Comparison of ENCODE assay signal across 20 cellular contexts in the genomic region with DNA sequence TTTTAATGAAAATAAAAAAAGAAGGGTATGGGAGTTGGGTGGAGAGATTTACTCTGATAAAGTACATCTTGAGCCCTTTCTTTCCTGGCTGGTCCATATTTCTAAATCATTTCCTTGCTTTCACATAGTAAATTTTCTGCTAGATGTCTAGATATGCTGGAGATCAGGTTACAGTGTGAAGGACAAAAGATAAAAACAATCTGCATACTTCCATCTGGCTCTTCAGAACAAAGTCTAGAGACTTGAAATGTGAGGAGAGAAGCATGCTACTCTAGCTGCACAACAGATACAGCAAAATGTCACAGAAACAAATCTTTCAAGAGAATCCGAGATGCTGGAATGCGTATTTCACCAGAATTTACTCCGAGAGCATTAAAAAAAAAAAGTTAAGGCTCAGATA. TPM values are rescaled to one million over a fixed set of nuclear protein-coding genes. Genes with fewer than 3 reads are reported as not detected.
DNase-seq lines count a peak whose midpoint lies in the region; ATAC-seq and TF ChIP-seq lines count a peak whose summit lies in the region.
"Had no signal": no experiment of that assay in that cellular context is flagged by ENCODE, and none has a peak within 500 bp of the region (broad histone marks: within the 10 kb centered on the region; RNA-seq: fewer than 3 reads in every experiment).

No MANE protein-coding gene starts in this region.

- H3K4me3 Mint-ChIP-seq in HFFc6: peak overlapping the region; percentile 85
- H3K4me3 Mint-ChIP-seq: dendritic cell treated with granulocyte-macrophage colony-stimulating factor and Interleukin-4, amounts not matched to agents 40 ng/mL and 50 ng/mL, for 4 days; naive thymus-derived CD8-positive, alpha-beta T cell had no signal

- H3F3A ChIP-seq in OCI-LY1 (ENCODE audit: insufficient read depth, low read length): 0 out of 2 replicates have a peak, but pooled peaks cover 5% of the 10 kb centered on the region

- no peak for ATAC-seq in HG02973 (IDR thresholded peaks at IDR 0.05; ENCODE audit: unreplicated experiment)
- ATAC-seq: HCT116; naive thymus-derived CD8-positive, alpha-beta T cell; stimulated activated naive B cell treated with anti-CD40 and anti-IgM and Interleukin-4, amounts not matched to agents 10 μg/mL and 1 μg/mL and 100 μg/mL, for 72 hours had no signal

- DNase-seq in HFFc6: no peak
- peak; percentile 32 for DNase-seq in dedifferentiated amniotic fluid mesenchymal stem cell (ENCODE audit: extremely low spot score)
- DNase-seq in osteoblast (ENCODE audit: insufficient read length, low spot score, missing footprints): no peak
- no peak for DNase-seq in activated T-cell treated with anti-CD3 and anti-CD28 coated beads, Interleukin-2, amount 50 U/mL, for 1 hour
- no peak for DNase-seq in NCI-H510A (lab: John Stamatoyannopoulos, UW)
- DNase-seq in NCI-H510A treated with DMSO at 0.1 percent for 48 hours (lab: John Stamatoyannopoulos, UW): no peak
- DNase-seq: activated CD4-positive, alpha-beta T cell treated with anti-CD3 and anti-CD28 coated beads for 48 hours; activated CD8-positive, alpha-beta memory T cell treated with anti-CD3 and anti-CD28 coated beads, Interleukin-2, amount 50 U/mL, for 4 hours; activated naive CD4-positive, alpha-beta T cell; naive thymus-derived CD8-positive, alpha-beta T cell; NCI-H1694; NCI-H446 treated with DMSO at 0.1 percent for 48 hours; stimulated activated CD4-positive, alpha-beta T cell treated with anti-CD3 and anti-CD28 coated beads, Interleukin-12 subunit alpha, Interleukin-12 subunit beta, amount 100 ng/mL, for 4 hours; stimulated activated naive B cell treated with anti-CD40 and anti-IgM and Interleukin-4, amounts not matched to agents 10 μg/mL and 1 μg/mL and 100 μg/mL, for 72 hours had no signal

- H3K4me2 ChIP-seq in OCI-LY1 (ENCODE audit: low read length) (peak overlapping the region; percentile 89), osteoblast (ENCODE audit: insufficient read depth, low read length) (no peak overlapping the region)

- H3K4me1 ChIP-seq in OCI-LY1 (ENCODE audit: insufficient read depth, low read length, severe bottlenecking) (peaks cover 71% of the 10 kb centered on the region), osteoblast (ENCODE audit: insufficient read depth, low read length) (peaks cover 53% of the 10 kb centered on the region)

- TF ChIP-seq CTCF in HFFc6 (IDR thresholded peaks at IDR 0.05): no peak
- TF ChIP-seq CTCF in OCI-LY1 (IDR thresholded peaks at IDR 0.05; ENCODE audit: low read length): no peak
- TF ChIP-seq CTCF in osteoblast (IDR thresholded peaks at IDR 0.05; ENCODE audit: extremely low read depth, low read depth, low read length): no peak

- no peaks in the 10 kb centered on the region for H3K36me3 Mint-ChIP-seq in HFFc6 (ENCODE audit: low read depth)

- no peaks in the 10 kb centered on the region for H3K9me2 ChIP-seq in OCI-LY1 (ENCODE audit: low read depth, low read length)

- no peaks in the 10 kb centered on the region for H3K27me3 Mint-ChIP-seq in HFFc6 (ENCODE audit: insufficient read depth)
- H3K27me3 Mint-ChIP-seq: dendritic cell treated with granulocyte-macrophage colony-stimulating factor and Interleukin-4, amounts not matched to agents 40 ng/mL and 50 ng/mL, for 4 days; naive thymus-derived CD8-positive, alpha-beta T cell; progenitor cell of endocrine pancreas; stimulated activated naive B cell treated with anti-CD40 and anti-IgM and Interleukin-4, amounts not matched to agents 10 μg/mL and 1 μg/mL and 100 μg/mL, for 72 hours had no signal

- H3K79me2 ChIP-seq in OCI-LY1 (ENCODE audit: insufficient read depth, low read length) (peaks cover 49% of the 10 kb centered on the region), osteoblast (ENCODE audit: insufficient read depth, low read length) (peaks cover 60% of the 10 kb centered on the region)

- H4K20me1 ChIP-seq in OCI-LY1 (ENCODE audit: insufficient read depth, low read length): no peaks in the 10 kb centered on the region
- no peaks in the 10 kb centered on the region for H4K20me1 ChIP-seq in osteoblast (ENCODE audit: insufficient read depth, low read length)

- H3K4me3 ChIP-seq in OCI-LY1 (ENCODE audit: low read depth, low read length, poor library complexity, severe bottlenecking) (peak overlapping the region; percentile 61), osteoblast (ENCODE audit: insufficient read depth, low read length) (no peak overlapping the region)
- H3K4me3 ChIP-seq: tibial nerve had no signal

- H3K9me3 Mint-ChIP-seq in HFFc6: no peaks in the 10 kb centered on the region
- H3K9me3 Mint-ChIP-seq: dendritic cell treated with granulocyte-macrophage colony-stimulating factor and Interleukin-4, amounts not matched to agents 40 ng/mL and 50 ng/mL, for 4 days; naive thymus-derived CD8-positive, alpha-beta T cell; stimulated activated naive B cell treated with anti-CD40 and anti-IgM and Interleukin-4, amounts not matched to agents 10 μg/mL and 1 μg/mL and 100 μg/mL, for 72 hours had no signal

- H3K4me1 Mint-ChIP-seq in HFFc6 (ENCODE audit: low read depth): peaks cover 68% of the 10 kb centered on the region

- no peaks in the 10 kb centered on the region for H3K9me3 ChIP-seq in OCI-LY1 (ENCODE audit: low read length)
- H3K9me3 ChIP-seq in osteoblast (ENCODE audit: low read depth, low read length): no peaks in the 10 kb centered on the region
- H3K9me3 ChIP-seq: tibial nerve had no signal

- H2AFZ ChIP-seq in OCI-LY1 (ENCODE audit: low read length): no peak overlapping the region
- no peak overlapping the region for H2AFZ ChIP-seq in osteoblast (ENCODE audit: low read length)

- H3K27ac ChIP-seq in OCI-LY1 (ENCODE audit: low read depth, low read length, poor library complexity, severe bottlenecking) (peak overlapping the region; percentile 98), osteoblast (ENCODE audit: low read depth, low read length) (peak overlapping the region; percentile 5)

- peak overlapping the region; percentile 92 for H3K27ac Mint-ChIP-seq in HFFc6
- H3K27ac Mint-ChIP-seq: dendritic cell treated with granulocyte-macrophage colony-stimulating factor and Interleukin-4, amounts not matched to agents 40 ng/mL and 50 ng/mL, for 4 days; naive thymus-derived CD8-positive, alpha-beta T cell; progenitor cell of endocrine pancreas had no signal

- H3K9ac ChIP-seq in OCI-LY1 (ENCODE audit: low read length): peak overlapping the region; percentile 74

- H3K36me3 ChIP-seq in OCI-LY1 (ENCODE audit: insufficient read depth, low read length) (peaks cover 30% of the 10 kb centered on the region; the same call in 1 of the 2 replicates), osteoblast (ENCODE audit: insufficient read depth, low read length) (no peaks in the 10 kb centered on the region)
- H3K36me3 ChIP-seq: tibial nerve had no signal

- H3K27me3 ChIP-seq in OCI-LY1 (ENCODE audit: insufficient read depth, low read length) (no peaks in the 10 kb centered on the region), osteoblast (ENCODE audit: insufficient read depth, low read length) (no peaks in the 10 kb centered on the region)
- H3K27me3 ChIP-seq: tibial nerve had no signal

RNA-seq across cellular contexts. Expression of a gene that starts 42.2 kb away (rescaled TPM):
- total RNA-seq in HFFc6 (2021; fragmentation: NEBNext Ultra II Directional; extraction: Animal tissue kit (Norgen Biotek cat#: 25700)): 10 to 100 TPM; 32.2 to 59.3 (median 52.0) TPM
- 195 and 228 TPM in 2 replicates for total RNA-seq in osteoblast
